In the genomic region with DNA sequence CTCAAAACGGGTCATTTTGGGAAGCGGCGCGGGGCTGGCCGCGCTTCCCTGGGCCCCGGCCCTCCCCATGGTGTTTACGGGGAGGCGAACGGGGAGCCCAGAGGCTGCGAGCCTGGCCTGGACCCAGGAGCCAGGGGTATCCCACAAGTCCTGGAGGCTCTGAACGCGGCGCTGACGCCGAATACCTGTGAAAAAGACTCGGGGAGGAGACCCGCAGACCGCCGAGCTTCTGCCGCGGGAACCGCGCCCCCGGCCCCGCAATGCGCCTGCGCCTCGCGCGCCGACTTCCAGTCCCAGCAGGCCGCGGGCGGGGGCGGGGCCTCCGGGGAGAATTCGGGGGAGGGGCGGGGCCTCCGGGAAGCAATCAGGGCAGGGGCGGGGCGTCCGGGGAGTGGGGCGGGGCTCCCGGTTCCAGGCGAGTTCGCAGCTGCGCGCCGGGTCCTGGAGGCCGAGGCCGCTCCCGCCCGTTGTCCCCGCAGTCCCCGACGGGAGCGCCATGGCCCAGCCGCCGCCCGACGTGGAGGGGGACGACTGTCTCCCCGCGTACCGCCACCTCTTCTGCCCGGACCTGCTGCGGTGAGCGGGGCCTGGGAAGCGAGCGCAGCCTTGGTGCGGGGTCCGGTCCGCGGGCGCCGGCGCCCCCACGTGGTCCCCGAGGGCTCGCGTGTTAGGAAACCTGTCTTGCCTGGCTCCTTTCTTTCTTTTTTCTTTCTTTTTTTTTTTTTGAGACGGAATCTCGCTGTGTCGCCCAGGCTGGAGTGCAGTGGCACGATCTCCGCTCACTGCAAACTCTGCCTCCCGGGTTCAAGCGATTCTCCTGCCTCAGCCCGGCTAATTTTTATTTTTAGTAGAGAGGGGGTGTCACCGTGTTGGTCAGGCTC, we compare ENCODE assay signal across 8 cellular contexts. TPM values are rescaled to one million over a fixed set of nuclear protein-coding genes. Genes with fewer than 3 reads are reported as not detected.
DNase-seq lines count a peak whose midpoint lies in the region; ATAC-seq and TF ChIP-seq lines count a peak whose summit lies in the region.

TSS of gene DECR2 (plus strand) at position 418 of the 881 bp plus-strand sequence. CDS start at position 497, 79 bp downstream.

- DNase-seq in AG04450 (ENCODE audit: low read depth, low spot score) (peak; percentile 56), NCI-H446 (lab: John Stamatoyannopoulos, UW) (peak; percentile 67 to 92), coronary artery (ENCODE audit: low spot score) (peak; percentile 97), left lobe of liver (ENCODE audit: low spot score) (peak; percentile 97)
- peak; percentile 98 for DNase-seq in activated CD4-positive, alpha-beta T cell treated with anti-CD3 and anti-CD28 coated beads, Interleukin-2, amount 10 ng/mL, durations not matched to agents 24 days and 14 days
- peak; percentile 99 to 100 for DNase-seq in stimulated activated CD4-positive, alpha-beta T cell treated with anti-CD3 and anti-CD28 coated beads, Interleukin-2, amount 100 ng/mL, for 24 hours

- ATAC-seq in GM18861 (IDR thresholded peaks at IDR 0.05; ENCODE audit: unreplicated experiment) (peak; percentile 41), HG03135 (IDR thresholded peaks at IDR 0.05; ENCODE audit: unreplicated experiment) (peak; percentile 53), left lobe of liver (peak; percentile 87)

- no peaks in the 10 kb centered on the region for H3K27me3 ChIP-seq in AG04450 (ENCODE audit: control insufficient read depth, insufficient read depth, low read length)

- H3K27ac ChIP-seq in AG04450 (ENCODE audit: low read depth, low read length): peak within 1 kb of the TSS; percentile 11
- H3K27ac ChIP-seq in coronary artery: peak within 1 kb of the TSS; percentile 88 to 98

- H3K27ac Mint-ChIP-seq in activated CD4-positive, alpha-beta T cell treated with anti-CD3 and anti-CD28 coated beads, Interleukin-2, amount 10 ng/mL, durations not matched to agents 24 days and 14 days: peak within 1 kb of the TSS; percentile 84

- H3K36me3 Mint-ChIP-seq in activated CD4-positive, alpha-beta T cell treated with anti-CD3 and anti-CD28 coated beads, Interleukin-2, amount 10 ng/mL, durations not matched to agents 24 days and 14 days (ENCODE audit: low read depth): no peaks in the 10 kb centered on the region

- peak within 1 kb of the TSS; percentile 84 for H3K4me3 Mint-ChIP-seq in activated CD4-positive, alpha-beta T cell treated with anti-CD3 and anti-CD28 coated beads, Interleukin-2, amount 10 ng/mL, durations not matched to agents 24 days and 14 days

- TF ChIP-seq CTCF in AG04450 (IDR thresholded peaks at IDR 0.05; ENCODE audit: low read depth, low read length) (peak; percentile 35), coronary artery (IDR thresholded peaks at IDR 0.05) (no peak)

- no peaks in the 10 kb centered on the region for H3K9me3 Mint-ChIP-seq in activated CD4-positive, alpha-beta T cell treated with anti-CD3 and anti-CD28 coated beads, Interleukin-2, amount 10 ng/mL, durations not matched to agents 24 days and 14 days

- POLR2A ChIA-PET in AG04450 (lab: Yijun Ruan, JAX): interaction anchor here (0.6 to 1.6 kb wide), 5 partner anchors 10 to 323 kb away, joined by 3 to 11 read pairs (median 7); no protein-coding TSS in a partner anchor

- no peaks in the 10 kb centered on the region; the same call in 1 of the 2 replicates for H3K9me3 ChIP-seq in AG04450 (ENCODE audit: control insufficient read depth, insufficient read depth, low read length)

- H3K4me1 Mint-ChIP-seq in activated CD4-positive, alpha-beta T cell treated with anti-CD3 and anti-CD28 coated beads, Interleukin-2, amount 10 ng/mL, durations not matched to agents 24 days and 14 days: peaks cover 11% of the 10 kb centered on the region

- H3K4me3 ChIP-seq in AG04450 (ENCODE audit: low read depth, low read length) (peak within 1 kb of the TSS; percentile 84), coronary artery (peak within 1 kb of the TSS; percentile 86)

- CTCF ChIA-PET in AG04450 (lab: Charles Lee): interaction anchor here (0.6 to 0.8 kb wide), 4 partner anchors 22 to 219 kb away, joined by 3 to 6 read pairs (median 4); no protein-coding TSS in a partner anchor

- intact Hi-C loops in activated CD4-positive, alpha-beta T cell treated with anti-CD3 and anti-CD28 coated beads, Interleukin-2, amount 10 ng/mL, durations not matched to agents 24 days and 14 days (cut with micrococcal nuclease): loop anchor here (2.0 kb wide), 1 partner anchor 19 kb away; no protein-coding TSS in a partner anchor

- peaks cover 1% of the 10 kb centered on the region for H3K27me3 Mint-ChIP-seq in activated CD4-positive, alpha-beta T cell treated with anti-CD3 and anti-CD28 coated beads, Interleukin-2, amount 10 ng/mL, durations not matched to agents 24 days and 14 days

RNA-seq across cellular contexts. Expression of gene DECR2, which starts in this region (rescaled TPM):
- polyA plus RNA-seq in AG04450 (2011; rRNA removed): 11.6 and 16.0 TPM in 2 replicates
- 7.1 and 10.6 TPM in 2 replicates for polyA minus RNA-seq in AG04450 (2011; rRNA and poly(A)+ RNA removed)
- 17.6 and 18.5 TPM in 2 replicates for total RNA-seq in activated CD4-positive, alpha-beta T cell treated with anti-CD3 and anti-CD28 coated beads, Interleukin-2, amount 10 ng/mL, durations not matched to agents 24 days and 14 days
- 109 TPM for total RNA-seq in left lobe of liver

Comparison
In these comparisons a context has a peak if more than half of its experiments do, and no peak if none do; other contexts are left out.
1. Peak in every context shown above with its lines: DNase-seq, ATAC-seq, H3K4me3 ChIP-seq and H3K27ac ChIP-seq.